ENCODE assay signal across 11 cellular contexts in genomic region chr3:138426211-138426610, GRCh38. TPM values are rescaled to one million over a fixed set of nuclear protein-coding genes. Genes with fewer than 3 reads are reported as not detected.
A peak's percentile ranks its signal among the peaks of the same experiment; 100 is the strongest.
DNase-seq lines count a peak whose midpoint lies in the region; ATAC-seq and TF ChIP-seq lines count a peak whose summit lies in the region.
"Had no signal": no experiment of that assay in that cellular context is flagged by ENCODE, and none has a peak within 500 bp of the region (broad histone marks: within the 10 kb centered on the region; RNA-seq: fewer than 3 reads in every experiment).

No MANE protein-coding gene starts in this region.

- TF ChIP-seq CTCF in tibial artery (IDR thresholded peaks at IDR 0.05) (peak; percentile 27 to 41), vagina (IDR thresholded peaks at IDR 0.05) (peak in 1 of 3 experiments; percentile 13)

- no peaks in the 10 kb centered on the region for H3K4me1 ChIP-seq in tibial artery
- H3K4me1 ChIP-seq in vagina = no peaks in the 10 kb centered on the region

- H3K4me1 Mint-ChIP-seq in activated T-cell treated with anti-CD3 and anti-CD28 coated beads, Interleukin-2, amount 50 U/mL, for 4 hours (ENCODE audit: low read depth) = no peaks in the 10 kb centered on the region
- H3K4me1 Mint-ChIP-seq: CD4-positive, CD25-positive, alpha-beta regulatory T cell; natural killer cell had no signal

- ATAC-seq in left cardiac atrium = peak; percentile 37 to 55
- ATAC-seq in activated T-cell treated with anti-CD3 and anti-CD28 coated beads, Interleukin-2, amount 50 U/mL, for 4 hours = no peak
- ATAC-seq: natural killer cell had no signal

- in situ Hi-C loops in SK-MEL-5 (cut with HindIII; ENCODE audit: low pct_unique_long_range_greater_than_20kb, low sequenced_read_pairs) = no loop called here

- H3K4me3 ChIP-seq in tibial artery = no peak overlapping the region
- no peak overlapping the region for H3K4me3 ChIP-seq in vagina

- peaks cover 9% of the 10 kb centered on the region for H3K27me3 Mint-ChIP-seq in activated T-cell treated with anti-CD3 and anti-CD28 coated beads, Interleukin-2, amount 50 U/mL, for 4 hours (ENCODE audit: low read depth)

- no peaks in the 10 kb centered on the region for H3K9me3 ChIP-seq in tibial artery
- H3K9me3 ChIP-seq in vagina = no peaks in the 10 kb centered on the region

- no peaks in the 10 kb centered on the region for H3K9me3 Mint-ChIP-seq in activated T-cell treated with anti-CD3 and anti-CD28 coated beads, Interleukin-2, amount 50 U/mL, for 4 hours
- H3K9me3 Mint-ChIP-seq: CD4-positive, CD25-positive, alpha-beta regulatory T cell; natural killer cell had no signal

- intact Hi-C loops in left cardiac atrium (cut with DNase I) (no loop called here), tibial artery (cut with DNase I; ENCODE audit: low total_unique reads) (no loop called here), vagina (cut with DNase I) (no loop called here)

- peak; percentile 1 for DNase-seq in NCI-H748 (lab: John Stamatoyannopoulos, UW; ENCODE audit: unreplicated experiment)
- no peak for DNase-seq in NCI-H748 treated with DMSO at 0.1 percent for 48 hours (lab: John Stamatoyannopoulos, UW)
- peak; percentile 12 for DNase-seq in SK-MEL-5 (ENCODE audit: low read depth, low spot score)
- DNase-seq in left cardiac atrium = no peak
- DNase-seq in tibial artery = no peak
- DNase-seq in vagina (ENCODE audit: extremely low spot score in 2 of 2) = no peak
- no peak for DNase-seq in SK-N-DZ (ENCODE audit: low spot score)
- DNase-seq in activated T-cell treated with anti-CD3 and anti-CD28 coated beads, Interleukin-2, amount 50 U/mL, for 4 hours = no peak
- DNase-seq: CD4-positive, CD25-positive, alpha-beta regulatory T cell; natural killer cell had no signal

- no peaks in the 10 kb centered on the region for H3K36me3 Mint-ChIP-seq in activated T-cell treated with anti-CD3 and anti-CD28 coated beads, Interleukin-2, amount 50 U/mL, for 4 hours (ENCODE audit: insufficient read depth)
- H3K36me3 Mint-ChIP-seq: CD4-positive, CD25-positive, alpha-beta regulatory T cell; natural killer cell had no signal

- H3K27me3 ChIP-seq in tibial artery (peaks cover 0 to 2% of the 10 kb centered on the region in 2 donors), vagina (no peaks in the 10 kb centered on the region)

- TF ChIP-seq POLR2A in vagina (IDR thresholded peaks at IDR 0.05) = no peak

- H3K4me3 Mint-ChIP-seq in activated T-cell treated with anti-CD3 and anti-CD28 coated beads, Interleukin-2, amount 50 U/mL, for 4 hours = no peak overlapping the region
- H3K4me3 Mint-ChIP-seq: CD4-positive, CD25-positive, alpha-beta regulatory T cell; natural killer cell had no signal

- no peaks in the 10 kb centered on the region for H3K36me3 ChIP-seq in tibial artery
- H3K36me3 ChIP-seq in vagina = no peaks in the 10 kb centered on the region

- H3K27ac ChIP-seq in tibial artery = no peak overlapping the region
- H3K27ac ChIP-seq in vagina = no peak overlapping the region
- H3K27ac ChIP-seq: RWPE1 had no signal

RNA-seq across cellular contexts. Expression of gene ESYT3, which starts 8.2 kb away (rescaled TPM):
- 0.05 TPM in 1 of 2 replicates, not detected in the other for total RNA-seq in SK-MEL-5 (2014; rRNA removed; shearing (Covaris generic))
- 0.20 TPM in 1 of 2 replicates, not detected in the other for polyA plus RNA-seq in SK-MEL-5 (2015; cell fraction: cytosol; rRNA removed)
- 0.28 TPM in 1 of 2 replicates, not detected in the other for polyA plus RNA-seq in SK-MEL-5 (2015; cell fraction: nucleus; rRNA removed)
- under 1 TPM; 0.52 to 0.91 TPM for total RNA-seq in left cardiac atrium
- total RNA-seq in vagina = 2.0 TPM
- 3.3 and 4.0 TPM in 2 replicates for polyA plus RNA-seq in SK-N-DZ (2014; cell fraction: cytosol; rRNA removed)
- polyA plus RNA-seq in SK-N-DZ (2014; cell fraction: nucleus; rRNA removed) = 24.1 TPM in 2 replicates
- total RNA-seq in activated T-cell treated with anti-CD3 and anti-CD28 coated beads, Interleukin-2, amount 50 U/mL, for 4 hours = under 1 TPM; 0.05 to 0.19 (median 0.13) TPM
- total RNA-seq: CD4-positive, CD25-positive, alpha-beta regulatory T cell; natural killer cell had no signal

Comparison
In these comparisons a context has a peak if more than half of its experiments do, and no peak if none do; other contexts are left out.
1. DNase-seq: peak in NCI-H748 (single experiment) and SK-MEL-5 (single experiment); none in NCI-H748 treated with DMSO at 0.1 percent for 48 hours (single experiment), left cardiac atrium (single experiment), tibial artery (0 of 2), vagina (0 of 2), SK-N-DZ (single experiment) and activated T-cell treated with anti-CD3 and anti-CD28 coated beads, Interleukin-2, amount 50 U/mL, for 4 hours (single experiment).
2. ATAC-seq: peak in left cardiac atrium (2 of 2); none in activated T-cell treated with anti-CD3 and anti-CD28 coated beads, Interleukin-2, amount 50 U/mL, for 4 hours (0 of 2).